In the genomic region with DNA sequence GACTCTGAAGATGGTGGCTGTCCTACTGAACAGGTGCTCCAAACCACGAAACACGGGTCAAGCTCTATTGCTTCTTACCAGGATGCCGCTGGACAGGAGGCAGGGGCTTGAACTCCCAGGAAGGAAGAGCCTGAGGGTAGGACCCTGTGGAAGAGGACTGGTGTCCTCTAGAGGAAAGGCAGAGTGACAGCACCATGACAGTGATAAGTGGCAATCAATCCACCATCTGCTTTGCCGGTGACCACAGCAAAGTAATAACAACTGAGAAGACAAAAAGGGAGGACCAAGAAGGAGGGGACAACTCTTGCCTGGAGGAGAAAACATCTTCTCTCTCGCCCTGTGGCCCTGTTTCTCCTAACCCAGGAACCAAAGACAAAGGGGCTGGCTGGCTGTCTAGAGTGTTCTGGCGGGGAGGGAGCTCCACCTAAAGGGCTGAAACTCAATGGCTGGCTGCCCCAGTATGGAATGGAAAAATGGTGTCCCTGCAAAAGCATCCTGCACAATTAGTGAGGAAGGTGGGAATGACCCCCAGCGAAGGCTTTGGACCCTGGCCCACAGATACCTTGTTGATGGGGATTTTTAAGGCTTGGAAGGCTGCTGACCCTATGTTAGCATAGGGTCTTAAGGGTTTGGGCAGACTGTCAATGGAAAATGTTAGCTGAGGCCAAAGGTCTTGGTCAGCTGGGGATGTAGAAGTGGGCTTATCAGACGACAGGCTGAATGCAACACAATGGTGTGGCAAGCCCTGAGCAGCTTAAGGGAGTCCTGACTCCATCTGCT, we compare ENCODE assay signal across 10 cellular contexts. TPM values are rescaled to one million over a fixed set of nuclear protein-coding genes. Genes with fewer than 3 reads are reported as not detected.
DNase-seq lines count a peak whose midpoint lies in the region; ATAC-seq, FAIRE-seq and TF ChIP-seq lines count a peak whose summit lies in the region.
"Had no signal": no experiment of that assay in that cellular context is flagged by ENCODE, and none has a peak within 500 bp of the region (broad histone marks: within the 10 kb centered on the region; RNA-seq: fewer than 3 reads in every experiment).

No MANE protein-coding gene starts in this region.

- H3K9ac ChIP-seq in OCI-LY3 (ENCODE audit: low read length): no peak overlapping the region

- H3K4me3 Mint-ChIP-seq in mesothelial cell of epicardium: no peak overlapping the region
- no peak overlapping the region for H3K4me3 Mint-ChIP-seq in activated T-helper 1 cell treated with anti-CD3 and anti-CD28 coated beads, Interleukin-12 subunit alpha, Interleukin-12 subunit beta, Interleukin-2, Interleukin-4 antibody, amounts not matched to agents 30 ng/mL and 10 ng/mL and 1 ng/mL, durations not matched to agents 14 hours and 24 hours and 36 hours

- H3K4me1 ChIP-seq in A549 (peaks cover 23% of the 10 kb centered on the region), OCI-LY3 (ENCODE audit: low read length) (0 out of 2 replicates have a peak, but pooled peaks cover 3% of the 10 kb centered on the region)

- ATAC-seq in A549 (peak in 1 of 2 experiments; percentile 79; a peak in 3 of 6 replicates), GM18861 (IDR thresholded peaks at IDR 0.05; ENCODE audit: unreplicated experiment) (no peak)

- intact Hi-C loops in activated T-helper 1 cell treated with anti-CD3 and anti-CD28 coated beads, Interleukin-12 subunit alpha, Interleukin-12 subunit beta, Interleukin-2, Interleukin-4 antibody, amounts not matched to agents 30 ng/mL and 10 ng/mL and 1 ng/mL, durations not matched to agents 14 hours and 24 hours and 36 hours (cut with micrococcal nuclease): loop anchor here (1.0 kb wide), 1 partner anchor 98 kb away; no protein-coding TSS in a partner anchor

- no peak overlapping the region for H3K27ac ChIP-seq in A549
- no peak overlapping the region for H3K27ac ChIP-seq in OCI-LY3 (ENCODE audit: low read length)
- H3K27ac ChIP-seq: epithelial cell of prostate had no signal

- H2AFZ ChIP-seq in OCI-LY3 (ENCODE audit: low read depth, low read length): no peak overlapping the region

- DNase-seq in A549 (ENCODE audit: low read depth in 1 of 2, low spot score in 1 of 2) (peak in 1 of 2 experiments; percentile 49), GM12864 (ENCODE audit: low read depth) (no peak), fibroblast of mammary gland (ENCODE audit: low read depth) (peak; percentile 6), mesothelial cell of epicardium (ENCODE audit: low spot score in 2 of 2, unreplicated experiment in 2 of 2) (no peak), NCI-H2196 (lab: John Stamatoyannopoulos, UW; ENCODE audit: unreplicated experiment) (no peak)
- no peak for DNase-seq in activated T-helper 1 cell treated with anti-CD3 and anti-CD28 coated beads, Interleukin-12 subunit alpha, Interleukin-12 subunit beta, Interleukin-2, Interleukin-4 antibody, amounts not matched to agents 30 ng/mL and 10 ng/mL and 1 ng/mL, durations not matched to agents 14 hours and 24 hours and 36 hours (ENCODE audit: low spot score)
- DNase-seq: COR-L47 had no signal

- no peak overlapping the region for H3K4me3 ChIP-seq in A549
- no peak overlapping the region for H3K4me3 ChIP-seq in GM12864 (ENCODE audit: low read depth, low read length)
- H3K4me3 ChIP-seq in OCI-LY3 (ENCODE audit: low read length): no peak overlapping the region
- H3K4me3 ChIP-seq in fibroblast of mammary gland (ENCODE audit: control insufficient read depth, low read depth, low read length): no peak overlapping the region

- POLR2A ChIA-PET in A549 (lab: Yijun Ruan, JAX): no interaction called here

- peaks cover 1% of the 10 kb centered on the region for H3K36me3 Mint-ChIP-seq in mesothelial cell of epicardium
- H3K36me3 Mint-ChIP-seq in activated T-helper 1 cell treated with anti-CD3 and anti-CD28 coated beads, Interleukin-12 subunit alpha, Interleukin-12 subunit beta, Interleukin-2, Interleukin-4 antibody, amounts not matched to agents 30 ng/mL and 10 ng/mL and 1 ng/mL, durations not matched to agents 14 hours and 24 hours and 36 hours (ENCODE audit: low read depth): no peaks in the 10 kb centered on the region

- H3K27me3 Mint-ChIP-seq in mesothelial cell of epicardium (ENCODE audit: low read depth): no peaks in the 10 kb centered on the region
- peaks cover 3% of the 10 kb centered on the region for H3K27me3 Mint-ChIP-seq in activated T-helper 1 cell treated with anti-CD3 and anti-CD28 coated beads, Interleukin-12 subunit alpha, Interleukin-12 subunit beta, Interleukin-2, Interleukin-4 antibody, amounts not matched to agents 30 ng/mL and 10 ng/mL and 1 ng/mL, durations not matched to agents 14 hours and 24 hours and 36 hours (ENCODE audit: insufficient read depth)

- WGBS in A549 (ENCODE audit: missing lambda C conversion rate): 83% methylated on average over 8 of the region's 8 CpGs

- H3K79me2 ChIP-seq in OCI-LY3 (ENCODE audit: low read length): no peaks in the 10 kb centered on the region

- no peaks in the 10 kb centered on the region for H4K20me1 ChIP-seq in OCI-LY3 (ENCODE audit: insufficient read depth, low read length)

- TF ChIP-seq POLR2A in A549 (IDR thresholded peaks at IDR 0.05; ENCODE audit: low read length): no peak

- no peaks in the 10 kb centered on the region for H3K36me3 ChIP-seq in OCI-LY3 (replicated peaks; ENCODE audit: low read depth, low read length)

- H3K4me1 Mint-ChIP-seq in mesothelial cell of epicardium: no peaks in the 10 kb centered on the region
- no peaks in the 10 kb centered on the region for H3K4me1 Mint-ChIP-seq in activated T-helper 1 cell treated with anti-CD3 and anti-CD28 coated beads, Interleukin-12 subunit alpha, Interleukin-12 subunit beta, Interleukin-2, Interleukin-4 antibody, amounts not matched to agents 30 ng/mL and 10 ng/mL and 1 ng/mL, durations not matched to agents 14 hours and 24 hours and 36 hours (ENCODE audit: low read depth)

- TF ChIP-seq CTCF in A549 (IDR thresholded peaks at IDR 0.05): no peak
- TF ChIP-seq CTCF in GM12864 (IDR thresholded peaks at IDR 0.05; ENCODE audit: low read depth, low read length, missing control alignments): peak; percentile 48
- peak; percentile 47 for TF ChIP-seq CTCF in OCI-LY3 (IDR thresholded peaks at IDR 0.05; ENCODE audit: low read depth, low read length)
- peak; percentile 1 for TF ChIP-seq CTCF in fibroblast of mammary gland (conservative IDR thresholded peaks at IDR 0.05; ENCODE audit: control insufficient read depth, insufficient read depth, low read depth, low read length)
- TF ChIP-seq CTCF in mesothelial cell of epicardium (IDR thresholded peaks at IDR 0.05; ENCODE audit: unreplicated experiment): no peak

- peak; percentile 45 to 65; a peak in 4 of 5 replicates for TF ChIP-seq RAD21 in A549 (conservative IDR thresholded peaks at IDR 0.05 in 1 of 2, IDR thresholded peaks at IDR 0.05 in 1 of 2)

- CTCF ChIA-PET in A549 (lab: Yijun Ruan, JAX): interaction anchor here (0.5 to 1.4 kb wide), 7 partner anchors 10 to 386 kb away, joined by 3 to 5 read pairs (median 3); no protein-coding TSS in a partner anchor

- no peaks in the 10 kb centered on the region for H3K27me3 ChIP-seq in OCI-LY3 (ENCODE audit: low read depth, low read length)

- H3K9me3 ChIP-seq in A549: no peaks in the 10 kb centered on the region
- no peaks in the 10 kb centered on the region for H3K9me3 ChIP-seq in OCI-LY3 (ENCODE audit: insufficient read depth, low read length)

- TF ChIP-seq EP300 in A549 (IDR thresholded peaks at IDR 0.05): no peak

- FAIRE-seq in A549 (lab: Jason Lieb, UNC): no peak

- H3K9me3 Mint-ChIP-seq in mesothelial cell of epicardium: no peaks in the 10 kb centered on the region
- H3K9me3 Mint-ChIP-seq in activated T-helper 1 cell treated with anti-CD3 and anti-CD28 coated beads, Interleukin-12 subunit alpha, Interleukin-12 subunit beta, Interleukin-2, Interleukin-4 antibody, amounts not matched to agents 30 ng/mL and 10 ng/mL and 1 ng/mL, durations not matched to agents 14 hours and 24 hours and 36 hours: no peaks in the 10 kb centered on the region

- H3K4me2 ChIP-seq in A549: no peak overlapping the region; the same call in 2 of the 3 replicates
- no peak overlapping the region for H3K4me2 ChIP-seq in OCI-LY3 (ENCODE audit: low read length)

- no peak overlapping the region for H3K27ac Mint-ChIP-seq in mesothelial cell of epicardium
- H3K27ac Mint-ChIP-seq in activated T-helper 1 cell treated with anti-CD3 and anti-CD28 coated beads, Interleukin-12 subunit alpha, Interleukin-12 subunit beta, Interleukin-2, Interleukin-4 antibody, amounts not matched to agents 30 ng/mL and 10 ng/mL and 1 ng/mL, durations not matched to agents 14 hours and 24 hours and 36 hours: no peak overlapping the region

TF ChIP-seq in A549, 52 proteins besides CTCF, POLR2A, EP300 and RAD21:
- no peak for TF ChIP-seq CEBPB (IDR thresholded peaks at IDR 0.05)
- no peak for TF ChIP-seq MYC (IDR thresholded peaks at IDR 0.05; ENCODE audit: borderline replicate concordance, low read length)
- no peak for TF ChIP-seq HOXB5 (CRISPR knock-in tag; IDR thresholded peaks at IDR 0.05)
- TF ChIP-seq, protein P1, sequence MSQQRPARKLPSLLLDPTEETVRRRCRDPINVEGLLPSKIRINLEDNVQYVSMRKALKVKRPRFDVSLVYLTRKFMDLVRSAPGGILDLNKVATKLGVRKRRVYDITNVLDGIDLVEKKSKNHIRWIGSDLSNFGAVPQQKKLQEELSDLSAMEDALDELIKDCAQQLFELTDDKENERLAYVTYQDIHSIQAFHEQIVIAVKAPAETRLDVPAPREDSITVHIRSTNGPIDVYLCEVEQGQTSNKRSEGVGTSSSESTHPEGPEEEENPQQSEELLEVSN (IDR thresholded peaks at IDR 0.05; ENCODE audit: borderline replicate concordance, low read depth): no peak
- no peak for TF ChIP-seq RCOR1 (IDR thresholded peaks at IDR 0.05; ENCODE audit: low read depth, low read length)
- no peak for TF ChIP-seq JUN (IDR thresholded peaks at IDR 0.05)
- no peak for TF ChIP-seq BHLHE40 (IDR thresholded peaks at IDR 0.05; ENCODE audit: low read depth, low read length)
- TF ChIP-seq HDAC2 (IDR thresholded peaks at IDR 0.05): no peak
- no peak for TF ChIP-seq CBX2 (IDR thresholded peaks at IDR 0.05; ENCODE audit: borderline replicate concordance, low read depth)
- TF ChIP-seq ESRRA (IDR thresholded peaks at IDR 0.05; ENCODE audit: borderline replicate concordance, low read length): no peak

RNA-seq across cellular contexts. Expression of a gene that starts 35.4 kb away (rescaled TPM):
- polyA plus RNA-seq in A549 (2011; rRNA removed) (2.0 and 2.6 TPM in 2 replicates), A549 (2017; fragmentation: RNase III; extraction: RNeasy Plus Mini Kit Qiagen cat#74134 plus additional on column Dnase treatment) (6.4 to 7.9 TPM (median 7.7 TPM) in 3 replicates)
- 6.3 and 7.1 TPM in 2 replicates for polyA plus RNA-seq in A549 (2012; cell fraction: cytosol; rRNA removed)
- 5.4 and 6.3 TPM in 2 replicates for polyA plus RNA-seq in A549 (2012; cell fraction: nucleus; rRNA removed)
- polyA minus RNA-seq in A549 (2011; rRNA and poly(A)+ RNA removed): 0.54 and 1.4 TPM in 2 replicates
- 0.24 to 0.25 TPM (median 0.25 TPM) in 3 replicates for total RNA-seq in mesothelial cell of epicardium
- total RNA-seq in activated T-helper 1 cell treated with anti-CD3 and anti-CD28 coated beads, Interleukin-12 subunit alpha, Interleukin-12 subunit beta, Interleukin-2, Interleukin-4 antibody, amounts not matched to agents 30 ng/mL and 10 ng/mL and 1 ng/mL, durations not matched to agents 14 hours and 24 hours and 36 hours: 0.29 TPM in 2 replicates

Comparison
In these comparisons a context has a peak if more than half of its experiments do, and no peak if none do; other contexts are left out.
1. CTCF ChIP-seq: peak in GM12864 (single experiment), OCI-LY3 (single experiment) and fibroblast of mammary gland (single experiment); none in A549 (single experiment) and mesothelial cell of epicardium (single experiment).